In genomic region chr15:67892559-67893377, GRCh38 we compare ENCODE assay signal across 2 cellular contexts.
TF ChIP-seq lines count a peak whose summit lies in the region.

No MANE protein-coding gene starts in this region.

TF ChIP-seq in GM12878, 131 proteins besides CTCF, POLR2A, EP300 and RAD21:
- no peak for TF ChIP-seq NFIC (IDR thresholded peaks at IDR 0.05; ENCODE audit: low read depth, low read length)
- TF ChIP-seq GATAD2B (conservative IDR thresholded peaks at IDR 0.05; ENCODE audit: low read depth), result no peak
- no peak for TF ChIP-seq E4F1 (IDR thresholded peaks at IDR 0.05; ENCODE audit: borderline replicate concordance, partially characterized antibody)
- TF ChIP-seq GABPA (IDR thresholded peaks at IDR 0.05; ENCODE audit: low read depth), result no peak
- TF ChIP-seq WRNIP1 (IDR thresholded peaks at IDR 0.05; ENCODE audit: borderline replicate concordance, low read depth, low read length), result no peak
- TF ChIP-seq MAX (IDR thresholded peaks at IDR 0.05; ENCODE audit: low read depth, low read length), result no peak
- no peak for TF ChIP-seq NBN (IDR thresholded peaks at IDR 0.05)
- no peak for TF ChIP-seq BHLHE40 (IDR thresholded peaks at IDR 0.05; ENCODE audit: borderline replicate concordance in 1 of 2, low read depth in 2 of 2, low read length in 1 of 2)
- no peak for TF ChIP-seq ATF7 (IDR thresholded peaks at IDR 0.05; ENCODE audit: low read depth)
- TF ChIP-seq, protein P1, sequence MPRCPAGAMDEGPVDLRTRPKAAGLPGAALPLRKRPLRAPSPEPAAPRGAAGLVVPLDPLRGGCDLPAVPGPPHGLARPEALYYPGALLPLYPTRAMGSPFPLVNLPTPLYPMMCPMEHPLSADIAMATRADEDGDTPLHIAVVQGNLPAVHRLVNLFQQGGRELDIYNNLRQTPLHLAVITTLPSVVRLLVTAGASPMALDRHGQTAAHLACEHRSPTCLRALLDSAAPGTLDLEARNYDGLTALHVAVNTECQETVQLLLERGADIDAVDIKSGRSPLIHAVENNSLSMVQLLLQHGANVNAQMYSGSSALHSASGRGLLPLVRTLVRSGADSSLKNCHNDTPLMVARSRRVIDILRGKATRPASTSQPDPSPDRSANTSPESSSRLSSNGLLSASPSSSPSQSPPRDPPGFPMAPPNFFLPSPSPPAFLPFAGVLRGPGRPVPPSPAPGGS (IDR thresholded peaks at IDR 0.05; ENCODE audit: borderline replicate concordance, insufficient read depth, low read depth, low read length, poor library complexity, severe bottlenecking), result no peak

TF ChIP-seq in HepG2, 621 proteins besides CTCF, POLR2A, EP300 and RAD21:
- no peak for TF ChIP-seq MTA1 (CRISPR knock-in tag; IDR thresholded peaks at IDR 0.05; ENCODE audit: borderline replicate concordance)
- peak; percentile 48; the same call in 1 of the 2 replicates for TF ChIP-seq NFE2L2 (IDR thresholded peaks at IDR 0.05; ENCODE audit: low read length)
- TF ChIP-seq MEIS2 (CRISPR knock-in tag; IDR thresholded peaks at IDR 0.05), result no peak
- no peak for TF ChIP-seq ZNF652 (CRISPR knock-in tag; IDR thresholded peaks at IDR 0.05; ENCODE audit: borderline replicate concordance, low read depth)
- TF ChIP-seq ZNF501 (CRISPR knock-in tag; IDR thresholded peaks at IDR 0.05), result no peak
- TF ChIP-seq, protein P2, sequence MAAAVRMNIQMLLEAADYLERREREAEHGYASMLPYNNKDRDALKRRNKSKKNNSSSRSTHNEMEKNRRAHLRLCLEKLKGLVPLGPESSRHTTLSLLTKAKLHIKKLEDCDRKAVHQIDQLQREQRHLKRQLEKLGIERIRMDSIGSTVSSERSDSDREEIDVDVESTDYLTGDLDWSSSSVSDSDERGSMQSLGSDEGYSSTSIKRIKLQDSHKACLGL (CRISPR knock-in tag; IDR thresholded peaks at IDR 0.05), result no peak
- TF ChIP-seq ATF5 (CRISPR knock-in tag; IDR thresholded peaks at IDR 0.05; ENCODE audit: low read depth), result no peak
- no peak for TF ChIP-seq EZH2 (conservative IDR thresholded peaks at IDR 0.05; ENCODE audit: low read depth, low read length)
- no peak for TF ChIP-seq HOXD1 (CRISPR knock-in tag; IDR thresholded peaks at IDR 0.05)
